In the genomic region with DNA sequence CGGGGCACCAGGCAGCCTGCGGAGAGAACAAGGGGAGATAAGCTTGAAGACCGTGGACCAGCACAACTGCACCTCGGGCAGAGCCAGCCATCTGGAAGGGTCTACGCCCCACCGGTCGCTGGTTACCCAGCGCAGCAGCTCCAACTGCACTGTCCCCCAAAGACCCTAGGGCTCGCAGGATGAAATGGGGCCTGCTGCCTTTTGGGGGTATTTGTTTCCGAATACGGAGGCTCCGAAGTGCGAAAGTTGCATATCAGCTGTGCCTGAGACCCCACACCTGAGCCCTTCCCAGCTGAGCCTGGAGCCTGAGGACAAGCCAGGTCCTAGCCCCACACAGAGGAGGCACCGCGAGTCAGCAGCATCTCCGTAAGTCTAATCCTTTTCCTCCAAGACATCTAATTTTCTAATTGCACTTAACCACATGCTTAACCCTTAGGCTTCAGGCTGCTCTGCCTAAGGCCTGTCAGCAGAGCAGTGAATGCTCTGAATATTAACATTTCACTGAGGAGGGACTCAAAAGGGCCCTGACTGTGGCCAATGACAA, we compare ENCODE assay signal across 1 cellular context.
TF ChIP-seq lines count a peak whose summit lies in the region.

No MANE protein-coding gene starts in this region.

TF ChIP-seq in HepG2, 621 proteins besides CTCF, POLR2A, EP300 and RAD21 (continued from another document and continues in another):
- TF ChIP-seq CSRNP1 (CRISPR knock-in tag; IDR thresholded peaks at IDR 0.05) = no peak
- no peak for TF ChIP-seq PATZ1 (CRISPR knock-in tag; IDR thresholded peaks at IDR 0.05)
- TF ChIP-seq, protein P1, sequence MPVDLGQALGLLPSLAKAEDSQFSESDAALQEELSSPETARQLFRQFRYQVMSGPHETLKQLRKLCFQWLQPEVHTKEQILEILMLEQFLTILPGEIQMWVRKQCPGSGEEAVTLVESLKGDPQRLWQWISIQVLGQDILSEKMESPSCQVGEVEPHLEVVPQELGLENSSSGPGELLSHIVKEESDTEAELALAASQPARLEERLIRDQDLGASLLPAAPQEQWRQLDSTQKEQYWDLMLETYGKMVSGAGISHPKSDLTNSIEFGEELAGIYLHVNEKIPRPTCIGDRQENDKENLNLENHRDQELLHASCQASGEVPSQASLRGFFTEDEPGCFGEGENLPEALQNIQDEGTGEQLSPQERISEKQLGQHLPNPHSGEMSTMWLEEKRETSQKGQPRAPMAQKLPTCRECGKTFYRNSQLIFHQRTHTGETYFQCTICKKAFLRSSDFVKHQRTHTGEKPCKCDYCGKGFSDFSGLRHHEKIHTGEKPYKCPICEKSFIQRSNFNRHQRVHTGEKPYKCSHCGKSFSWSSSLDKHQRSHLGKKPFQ (CRISPR knock-in tag; IDR thresholded peaks at IDR 0.05; ENCODE audit: insufficient replicate concordance) = no peak
- TF ChIP-seq XBP1 (CRISPR knock-in tag; IDR thresholded peaks at IDR 0.05) = no peak
- TF ChIP-seq PCBP2 (optimal IDR thresholded peaks at IDR 0.05; ENCODE audit: low read depth, low read length, poor library complexity, severe bottlenecking) = no peak
- 0 out of 2 replicates have a peak, but pooled peaks have one; percentile 14 for TF ChIP-seq ZNF747 (CRISPR knock-in tag; IDR thresholded peaks at IDR 0.05; ENCODE audit: borderline replicate concordance)
- TF ChIP-seq ZC3H4 (CRISPR knock-in tag; IDR thresholded peaks at IDR 0.05; ENCODE audit: borderline replicate concordance) = no peak
- peak; percentile 14; the same call in 1 of the 2 replicates for TF ChIP-seq ZNF768 (CRISPR knock-in tag; IDR thresholded peaks at IDR 0.05)
- no peak for TF ChIP-seq FOXA1 (IDR thresholded peaks at IDR 0.05)
- no peak for TF ChIP-seq FOXA1 (CRISPR knock-in tag; IDR thresholded peaks at IDR 0.05)
- TF ChIP-seq ZNF562 (CRISPR knock-in tag; IDR thresholded peaks at IDR 0.05; ENCODE audit: borderline replicate concordance) = no peak
- no peak for TF ChIP-seq CENPT (CRISPR knock-in tag; IDR thresholded peaks at IDR 0.05; ENCODE audit: low read depth)
- no peak for TF ChIP-seq PPARG (CRISPR knock-in tag; conservative IDR thresholded peaks at IDR 0.05)
- TF ChIP-seq ARNTL (CRISPR knock-in tag; IDR thresholded peaks at IDR 0.05) = no peak
- TF ChIP-seq DPF2 (CRISPR knock-in tag; IDR thresholded peaks at IDR 0.05; ENCODE audit: borderline replicate concordance, low read depth) = peak; percentile 40; the same call in 1 of the 2 replicates
- peak; percentile 42; the same call in 1 of the 2 replicates for TF ChIP-seq ZNF83 (CRISPR knock-in tag; IDR thresholded peaks at IDR 0.05; ENCODE audit: borderline replicate concordance)
- TF ChIP-seq ZNF839 (CRISPR knock-in tag; IDR thresholded peaks at IDR 0.05; ENCODE audit: borderline replicate concordance) = 0 out of 2 replicates have a peak, but pooled peaks have one; percentile 10
- no peak for TF ChIP-seq ZNF678 (CRISPR knock-in tag; IDR thresholded peaks at IDR 0.05)
- TF ChIP-seq ZNF10 (CRISPR knock-in tag; IDR thresholded peaks at IDR 0.05; ENCODE audit: borderline replicate concordance, low read depth) = no peak
- TF ChIP-seq YEATS4 (CRISPR knock-in tag; IDR thresholded peaks at IDR 0.05; ENCODE audit: borderline replicate concordance) = no peak
- TF ChIP-seq NFYC (CRISPR knock-in tag; IDR thresholded peaks at IDR 0.05) = no peak
- TF ChIP-seq, protein P2, sequence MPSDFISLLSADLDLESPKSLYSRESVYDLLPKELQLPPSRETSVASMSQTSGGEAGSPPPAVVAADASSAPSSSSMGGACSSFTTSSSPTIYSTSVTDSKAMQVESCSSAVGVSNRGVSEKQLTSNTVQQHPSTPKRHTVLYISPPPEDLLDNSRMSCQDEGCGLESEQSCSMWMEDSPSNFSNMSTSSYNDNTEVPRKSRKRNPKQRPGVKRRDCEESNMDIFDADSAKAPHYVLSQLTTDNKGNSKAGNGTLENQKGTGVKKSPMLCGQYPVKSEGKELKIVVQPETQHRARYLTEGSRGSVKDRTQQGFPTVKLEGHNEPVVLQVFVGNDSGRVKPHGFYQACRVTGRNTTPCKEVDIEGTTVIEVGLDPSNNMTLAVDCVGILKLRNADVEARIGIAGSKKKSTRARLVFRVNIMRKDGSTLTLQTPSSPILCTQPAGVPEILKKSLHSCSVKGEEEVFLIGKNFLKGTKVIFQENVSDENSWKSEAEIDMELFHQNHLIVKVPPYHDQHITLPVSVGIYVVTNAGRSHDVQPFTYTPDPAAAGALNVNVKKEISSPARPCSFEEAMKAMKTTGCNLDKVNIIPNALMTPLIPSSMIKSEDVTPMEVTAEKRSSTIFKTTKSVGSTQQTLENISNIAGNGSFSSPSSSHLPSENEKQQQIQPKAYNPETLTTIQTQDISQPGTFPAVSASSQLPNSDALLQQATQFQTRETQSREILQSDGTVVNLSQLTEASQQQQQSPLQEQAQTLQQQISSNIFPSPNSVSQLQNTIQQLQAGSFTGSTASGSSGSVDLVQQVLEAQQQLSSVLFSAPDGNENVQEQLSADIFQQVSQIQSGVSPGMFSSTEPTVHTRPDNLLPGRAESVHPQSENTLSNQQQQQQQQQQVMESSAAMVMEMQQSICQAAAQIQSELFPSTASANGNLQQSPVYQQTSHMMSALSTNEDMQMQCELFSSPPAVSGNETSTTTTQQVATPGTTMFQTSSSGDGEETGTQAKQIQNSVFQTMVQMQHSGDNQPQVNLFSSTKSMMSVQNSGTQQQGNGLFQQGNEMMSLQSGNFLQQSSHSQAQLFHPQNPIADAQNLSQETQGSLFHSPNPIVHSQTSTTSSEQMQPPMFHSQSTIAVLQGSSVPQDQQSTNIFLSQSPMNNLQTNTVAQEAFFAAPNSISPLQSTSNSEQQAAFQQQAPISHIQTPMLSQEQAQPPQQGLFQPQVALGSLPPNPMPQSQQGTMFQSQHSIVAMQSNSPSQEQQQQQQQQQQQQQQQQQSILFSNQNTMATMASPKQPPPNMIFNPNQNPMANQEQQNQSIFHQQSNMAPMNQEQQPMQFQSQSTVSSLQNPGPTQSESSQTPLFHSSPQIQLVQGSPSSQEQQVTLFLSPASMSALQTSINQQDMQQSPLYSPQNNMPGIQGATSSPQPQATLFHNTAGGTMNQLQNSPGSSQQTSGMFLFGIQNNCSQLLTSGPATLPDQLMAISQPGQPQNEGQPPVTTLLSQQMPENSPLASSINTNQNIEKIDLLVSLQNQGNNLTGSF (CRISPR knock-in tag; IDR thresholded peaks at IDR 0.05) = no peak
- no peak for TF ChIP-seq MXD4 (CRISPR knock-in tag; IDR thresholded peaks at IDR 0.05)
- TF ChIP-seq PHF5A (CRISPR knock-in tag; IDR thresholded peaks at IDR 0.05; ENCODE audit: low read depth, unreplicated experiment) = no peak
- no peak for TF ChIP-seq ZNF75D (CRISPR knock-in tag; IDR thresholded peaks at IDR 0.05; ENCODE audit: borderline replicate concordance)
- TF ChIP-seq SP5 (CRISPR knock-in tag; IDR thresholded peaks at IDR 0.05; ENCODE audit: borderline replicate concordance, low read depth) = 0 out of 2 replicates have a peak, but pooled peaks have one; percentile 2
- no peak for TF ChIP-seq SKI (IDR thresholded peaks at IDR 0.05; ENCODE audit: partially characterized antibody)
- TF ChIP-seq ZNF501 (CRISPR knock-in tag; IDR thresholded peaks at IDR 0.05) = no peak
- no peak for TF ChIP-seq STAT5B (CRISPR knock-in tag; IDR thresholded peaks at IDR 0.05)
- no peak for TF ChIP-seq MAFG (CRISPR knock-in tag; IDR thresholded peaks at IDR 0.05)
- TF ChIP-seq NR2C2 (CRISPR knock-in tag; IDR thresholded peaks at IDR 0.05; ENCODE audit: borderline replicate concordance) = no peak
- no peak for TF ChIP-seq KLF12 (CRISPR knock-in tag; IDR thresholded peaks at IDR 0.05; ENCODE audit: borderline replicate concordance)
- TF ChIP-seq SRSF1 (optimal IDR thresholded peaks at IDR 0.05; ENCODE audit: low read depth, low read length) = no peak
- TF ChIP-seq, protein P3, sequence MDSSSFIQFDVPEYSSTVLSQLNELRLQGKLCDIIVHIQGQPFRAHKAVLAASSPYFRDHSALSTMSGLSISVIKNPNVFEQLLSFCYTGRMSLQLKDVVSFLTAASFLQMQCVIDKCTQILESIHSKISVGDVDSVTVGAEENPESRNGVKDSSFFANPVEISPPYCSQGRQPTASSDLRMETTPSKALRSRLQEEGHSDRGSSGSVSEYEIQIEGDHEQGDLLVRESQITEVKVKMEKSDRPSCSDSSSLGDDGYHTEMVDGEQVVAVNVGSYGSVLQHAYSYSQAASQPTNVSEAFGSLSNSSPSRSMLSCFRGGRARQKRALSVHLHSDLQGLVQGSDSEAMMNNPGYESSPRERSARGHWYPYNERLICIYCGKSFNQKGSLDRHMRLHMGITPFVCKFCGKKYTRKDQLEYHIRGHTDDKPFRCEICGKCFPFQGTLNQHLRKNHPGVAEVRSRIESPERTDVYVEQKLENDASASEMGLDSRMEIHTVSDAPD (CRISPR knock-in tag; IDR thresholded peaks at IDR 0.05) = no peak
- no peak for TF ChIP-seq DNMT1 (CRISPR knock-in tag; IDR thresholded peaks at IDR 0.05)
- no peak for TF ChIP-seq SRY (CRISPR knock-in tag; IDR thresholded peaks at IDR 0.05)
- TF ChIP-seq ZFP37 (CRISPR knock-in tag; IDR thresholded peaks at IDR 0.05; ENCODE audit: borderline replicate concordance) = 0 out of 2 replicates have a peak, but pooled peaks have one; percentile 38
- no peak for TF ChIP-seq NR0B2 (CRISPR knock-in tag; IDR thresholded peaks at IDR 0.05)
- no peak for TF ChIP-seq TBX2 (CRISPR knock-in tag; IDR thresholded peaks at IDR 0.05; ENCODE audit: borderline replicate concordance)
- TF ChIP-seq ZSCAN5A (CRISPR knock-in tag; IDR thresholded peaks at IDR 0.05; ENCODE audit: borderline replicate concordance) = no peak
- no peak for TF ChIP-seq ZMYM4 (CRISPR knock-in tag; IDR thresholded peaks at IDR 0.05)
- TF ChIP-seq KDM3A (CRISPR knock-in tag; IDR thresholded peaks at IDR 0.05; ENCODE audit: low read depth) = no peak
- TF ChIP-seq ZNF382 (CRISPR knock-in tag; IDR thresholded peaks at IDR 0.05; ENCODE audit: borderline replicate concordance) = no peak
- TF ChIP-seq POLR2G (IDR thresholded peaks at IDR 0.05; ENCODE audit: low read depth, low read length) = no peak
- no peak for TF ChIP-seq NFE2 (CRISPR knock-in tag; IDR thresholded peaks at IDR 0.05)
- TF ChIP-seq, protein P4, sequence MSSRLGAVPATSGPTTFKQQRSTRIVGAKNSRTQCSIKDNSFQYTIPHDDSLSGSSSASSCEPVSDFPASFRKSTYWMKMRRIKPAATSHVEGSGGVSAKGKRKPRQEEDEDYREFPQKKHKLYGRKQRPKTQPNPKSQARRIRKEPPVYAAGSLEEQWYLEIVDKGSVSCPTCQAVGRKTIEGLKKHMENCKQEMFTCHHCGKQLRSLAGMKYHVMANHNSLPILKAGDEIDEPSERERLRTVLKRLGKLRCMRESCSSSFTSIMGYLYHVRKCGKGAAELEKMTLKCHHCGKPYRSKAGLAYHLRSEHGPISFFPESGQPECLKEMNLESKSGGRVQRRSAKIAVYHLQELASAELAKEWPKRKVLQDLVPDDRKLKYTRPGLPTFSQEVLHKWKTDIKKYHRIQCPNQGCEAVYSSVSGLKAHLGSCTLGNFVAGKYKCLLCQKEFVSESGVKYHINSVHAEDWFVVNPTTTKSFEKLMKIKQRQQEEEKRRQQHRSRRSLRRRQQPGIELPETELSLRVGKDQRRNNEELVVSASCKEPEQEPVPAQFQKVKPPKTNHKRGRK (CRISPR knock-in tag; IDR thresholded peaks at IDR 0.05) = no peak
- TF ChIP-seq TOE1 (CRISPR knock-in tag; IDR thresholded peaks at IDR 0.05) = 0 out of 2 replicates have a peak, but pooled peaks have one; percentile 25
- TF ChIP-seq HOXA7 (CRISPR knock-in tag; IDR thresholded peaks at IDR 0.05) = no peak
- no peak for TF ChIP-seq RAD51 (IDR thresholded peaks at IDR 0.05; ENCODE audit: borderline replicate concordance)
